1 cellular context compared by ENCODE assay signal in the genomic region with DNA sequence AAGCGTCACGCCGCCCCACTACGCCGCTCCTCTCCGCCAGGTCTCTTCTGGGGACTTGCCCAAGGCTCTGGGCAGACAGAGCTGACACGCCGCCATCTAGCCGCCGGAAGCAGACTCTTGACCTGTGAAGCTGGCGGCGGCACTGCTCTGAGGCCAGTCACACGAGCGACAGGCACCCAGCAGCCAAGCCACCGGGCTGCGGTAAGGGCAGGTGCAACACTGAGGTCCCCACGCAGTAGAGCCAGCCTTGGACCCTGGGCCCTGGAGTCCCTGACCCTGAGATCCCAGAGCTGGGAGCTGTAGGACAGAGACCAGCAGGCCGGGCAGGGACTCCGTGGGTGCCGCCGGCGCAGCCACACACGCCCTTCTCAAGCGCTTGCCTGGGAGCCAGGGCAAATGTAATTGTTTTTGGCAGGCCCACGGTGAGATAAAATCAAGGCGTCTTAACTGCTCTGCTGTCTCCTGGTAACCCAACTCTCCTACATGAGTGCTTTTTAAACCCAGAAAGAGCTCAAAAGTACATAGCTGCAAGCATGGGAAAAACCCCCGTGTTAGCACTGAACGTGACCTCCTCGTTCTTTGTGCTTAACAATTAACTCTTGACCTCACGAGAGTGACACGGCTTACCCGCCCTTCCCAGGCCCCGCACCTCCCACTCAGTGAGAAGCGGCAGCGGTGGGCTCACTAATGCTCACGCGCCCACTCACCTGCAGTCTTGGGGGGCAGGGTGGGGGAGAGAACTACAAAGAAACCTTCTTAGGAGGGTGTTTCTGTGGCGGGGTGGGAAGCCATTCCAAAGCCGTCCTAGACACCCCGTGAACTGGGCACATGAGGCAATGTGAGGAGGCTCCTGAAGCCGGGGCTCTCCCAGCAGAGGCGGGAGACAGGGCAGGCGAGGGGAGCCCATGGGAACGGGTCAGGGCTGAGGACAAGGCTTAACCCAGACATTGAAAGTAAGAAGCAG.
TF ChIP-seq lines count a peak whose summit lies in the region.

No MANE protein-coding gene starts in this region.

TF ChIP-seq in H1, 55 proteins besides CTCF, POLR2A, EP300 and RAD21:
- TF ChIP-seq, protein P1, sequence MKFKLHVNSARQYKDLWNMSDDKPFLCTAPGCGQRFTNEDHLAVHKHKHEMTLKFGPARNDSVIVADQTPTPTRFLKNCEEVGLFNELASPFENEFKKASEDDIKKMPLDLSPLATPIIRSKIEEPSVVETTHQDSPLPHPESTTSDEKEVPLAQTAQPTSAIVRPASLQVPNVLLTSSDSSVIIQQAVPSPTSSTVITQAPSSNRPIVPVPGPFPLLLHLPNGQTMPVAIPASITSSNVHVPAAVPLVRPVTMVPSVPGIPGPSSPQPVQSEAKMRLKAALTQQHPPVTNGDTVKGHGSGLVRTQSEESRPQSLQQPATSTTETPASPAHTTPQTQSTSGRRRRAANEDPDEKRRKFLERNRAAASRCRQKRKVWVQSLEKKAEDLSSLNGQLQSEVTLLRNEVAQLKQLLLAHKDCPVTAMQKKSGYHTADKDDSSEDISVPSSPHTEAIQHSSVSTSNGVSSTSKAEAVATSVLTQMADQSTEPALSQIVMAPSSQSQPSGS (IDR thresholded peaks at IDR 0.05; ENCODE audit: low read length): no peak
- no peak for TF ChIP-seq POU5F1 (IDR thresholded peaks at IDR 0.05; ENCODE audit: low read depth, low read length)
- TF ChIP-seq USF2 (IDR thresholded peaks at IDR 0.05; ENCODE audit: low read length): no peak
- no peak for TF ChIP-seq POLR2AphosphoS5 (IDR thresholded peaks at IDR 0.05; ENCODE audit: low read depth, low read length)
- no peak for TF ChIP-seq MAFK (IDR thresholded peaks at IDR 0.05; ENCODE audit: low read depth, low read length)
- TF ChIP-seq TCF12 (IDR thresholded peaks at IDR 0.05; ENCODE audit: low read depth, low read length): no peak
- no peak for TF ChIP-seq SAP30 (IDR thresholded peaks at IDR 0.05; ENCODE audit: insufficient read depth, insufficient replicate concordance, low read length)
- no peak for TF ChIP-seq ASH2L (IDR thresholded peaks at IDR 0.05; ENCODE audit: low read length)
- TF ChIP-seq E2F6 (IDR thresholded peaks at IDR 0.05): no peak
- TF ChIP-seq KDM4A (IDR thresholded peaks at IDR 0.05; ENCODE audit: low read depth, low read length, severe bottlenecking): no peak
- TF ChIP-seq TAF7 (optimal IDR thresholded peaks at IDR 0.05; ENCODE audit: borderline replicate concordance, low read depth, low read length): no peak
- TF ChIP-seq, protein P2, sequence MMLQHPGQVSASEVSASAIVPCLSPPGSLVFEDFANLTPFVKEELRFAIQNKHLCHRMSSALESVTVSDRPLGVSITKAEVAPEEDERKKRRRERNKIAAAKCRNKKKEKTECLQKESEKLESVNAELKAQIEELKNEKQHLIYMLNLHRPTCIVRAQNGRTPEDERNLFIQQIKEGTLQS (IDR thresholded peaks at IDR 0.05; ENCODE audit: insufficient read depth, low read depth, low read length): no peak
- TF ChIP-seq RFX5 (IDR thresholded peaks at IDR 0.05; ENCODE audit: borderline replicate concordance, low read depth, low read length): no peak
- TF ChIP-seq KDM1A (IDR thresholded peaks at IDR 0.05; ENCODE audit: borderline replicate concordance, low read length): no peak
- no peak for TF ChIP-seq JUND (IDR thresholded peaks at IDR 0.05; ENCODE audit: low read length)
- no peak for TF ChIP-seq RBBP5 (IDR thresholded peaks at IDR 0.05; ENCODE audit: borderline replicate concordance, low read depth, low read length)
- no peak for TF ChIP-seq CHD1 (IDR thresholded peaks at IDR 0.05; ENCODE audit: low read depth, low read length)
- no peak for TF ChIP-seq CHD2 (IDR thresholded peaks at IDR 0.05; ENCODE audit: low read length)
- no peak for TF ChIP-seq SP1 (IDR thresholded peaks at IDR 0.05; ENCODE audit: low read depth, low read length)
